ENCODE assay signal across 12 cellular contexts in genomic region chr1:93904228-93904627, GRCh38. TPM values are rescaled to one million over a fixed set of nuclear protein-coding genes. Genes with fewer than 3 reads are reported as not detected.
A peak's percentile ranks its signal among the peaks of the same experiment; 100 is the strongest.
DNase-seq lines count a peak whose midpoint lies in the region; ATAC-seq and TF ChIP-seq lines count a peak whose summit lies in the region.
"Had no signal": no experiment of that assay in that cellular context is flagged by ENCODE, and none has a peak within 500 bp of the region (broad histone marks: within the 10 kb centered on the region; RNA-seq: fewer than 3 reads in every experiment).

No MANE protein-coding gene starts in this region.

- H3K4me1 Mint-ChIP-seq in activated CD4-positive, alpha-beta T cell treated with anti-CD3 and anti-CD28 coated beads, Interleukin-2, amount 10 ng/mL, durations not matched to agents 7 days and 5 days: peaks cover 43% of the 10 kb centered on the region
- peaks cover 14% of the 10 kb centered on the region for H3K4me1 Mint-ChIP-seq in stimulated activated memory B cell treated with anti-CD40 and anti-IgM and Interleukin-4, amounts not matched to agents 10 μg/mL and 1 μg/mL and 100 μg/mL, for 72 hours

- no peaks in the 10 kb centered on the region for H3K9me3 Mint-ChIP-seq in activated CD4-positive, alpha-beta T cell treated with anti-CD3 and anti-CD28 coated beads, Interleukin-2, amount 10 ng/mL, durations not matched to agents 7 days and 5 days
- H3K9me3 Mint-ChIP-seq in stimulated activated memory B cell treated with anti-CD40 and anti-IgM and Interleukin-4, amounts not matched to agents 10 μg/mL and 1 μg/mL and 100 μg/mL, for 72 hours: no peaks in the 10 kb centered on the region

- H3K27ac Mint-ChIP-seq in activated CD4-positive, alpha-beta T cell treated with anti-CD3 and anti-CD28 coated beads, Interleukin-2, amount 10 ng/mL, durations not matched to agents 7 days and 5 days: peak overlapping the region; percentile 63
- no peak overlapping the region for H3K27ac Mint-ChIP-seq in stimulated activated memory B cell treated with anti-CD40 and anti-IgM and Interleukin-4, amounts not matched to agents 10 μg/mL and 1 μg/mL and 100 μg/mL, for 72 hours

- no peaks in the 10 kb centered on the region for H3K27me3 Mint-ChIP-seq in activated CD4-positive, alpha-beta T cell treated with anti-CD3 and anti-CD28 coated beads, Interleukin-2, amount 10 ng/mL, durations not matched to agents 7 days and 5 days
- H3K27me3 Mint-ChIP-seq in stimulated activated memory B cell treated with anti-CD40 and anti-IgM and Interleukin-4, amounts not matched to agents 10 μg/mL and 1 μg/mL and 100 μg/mL, for 72 hours: no peaks in the 10 kb centered on the region

- TF ChIP-seq CTCF in choroid plexus epithelial cell (conservative IDR thresholded peaks at IDR 0.05; ENCODE audit: low read depth, low read length): no peak

- peak overlapping the region; percentile 4 for H3K4me3 Mint-ChIP-seq in activated CD4-positive, alpha-beta T cell treated with anti-CD3 and anti-CD28 coated beads, Interleukin-2, amount 10 ng/mL, durations not matched to agents 7 days and 5 days
- peak overlapping the region; percentile 15 for H3K4me3 Mint-ChIP-seq in stimulated activated memory B cell treated with anti-CD40 and anti-IgM and Interleukin-4, amounts not matched to agents 10 μg/mL and 1 μg/mL and 100 μg/mL, for 72 hours

- no peak for DNase-seq in activated CD4-positive, alpha-beta T cell treated with anti-CD3 and anti-CD28 coated beads, Interleukin-2, amount 10 ng/mL, durations not matched to agents 7 days and 5 days
- no peak for DNase-seq in activated CD4-positive, alpha-beta T cell treated with anti-CD3 and anti-CD28 coated beads for 48 hours
- DNase-seq in NOMO-1 treated with DMSO at 0.1 percent for 48 hours (lab: John Stamatoyannopoulos, UW; ENCODE audit: unreplicated experiment) (peak; percentile 82), choroid plexus epithelial cell (ENCODE audit: low read depth) (peak; percentile 34), NCI-H1092 (lab: John Stamatoyannopoulos, UW) (no peak), GDM1 (lab: John Stamatoyannopoulos, UW) (no peak), NCI-H2107 (lab: John Stamatoyannopoulos, UW) (no peak)
- DNase-seq: foreskin keratinocyte; stimulated activated CD4-positive, alpha-beta T cell treated with anti-CD3 and anti-CD28 coated beads, Interleukin-4, amount 100 ng/mL, for 24 hours; tibial artery had no signal

- ATAC-seq in stimulated activated memory B cell treated with anti-CD40 and anti-IgM and Interleukin-4, amounts not matched to agents 10 μg/mL and 1 μg/mL and 100 μg/mL, for 72 hours: no peak
- ATAC-seq: foreskin keratinocyte had no signal

- CTCF ChIA-PET in activated CD4-positive, alpha-beta T cell treated with anti-CD3 and anti-CD28 coated beads, Interleukin-2, amount 10 ng/mL, durations not matched to agents 7 days and 5 days (lab: Charles Lee): no interaction called here

- peaks cover 27% of the 10 kb centered on the region for H3K36me3 Mint-ChIP-seq in activated CD4-positive, alpha-beta T cell treated with anti-CD3 and anti-CD28 coated beads, Interleukin-2, amount 10 ng/mL, durations not matched to agents 7 days and 5 days (ENCODE audit: low read depth)
- H3K36me3 Mint-ChIP-seq in stimulated activated memory B cell treated with anti-CD40 and anti-IgM and Interleukin-4, amounts not matched to agents 10 μg/mL and 1 μg/mL and 100 μg/mL, for 72 hours: peaks cover 13% of the 10 kb centered on the region

- POLR2A ChIA-PET in activated CD4-positive, alpha-beta T cell treated with anti-CD3 and anti-CD28 coated beads, Interleukin-2, amount 10 ng/mL, durations not matched to agents 7 days and 5 days (lab: Charles Lee): interaction anchor here (0.7 kb wide), 1 partner anchor 116 kb away, joined by 4 read pairs; no protein-coding TSS in a partner anchor

- no peak overlapping the region for H3K4me3 ChIP-seq in choroid plexus epithelial cell (ENCODE audit: low read depth, low read length)
- H3K4me3 ChIP-seq: breast epithelium, tibial artery had no signal

RNA-seq across cellular contexts. Expression of gene GCLM, which starts 5.0 kb away (rescaled TPM):
- total RNA-seq in activated CD4-positive, alpha-beta T cell treated with anti-CD3 and anti-CD28 coated beads, Interleukin-2, amount 10 ng/mL, durations not matched to agents 7 days and 5 days: 10 to 100 TPM; 17.3 to 17.8 TPM

RNA-seq across cellular contexts. Expression of gene DNTTIP2, which starts 25.2 kb away (rescaled TPM):
- total RNA-seq in activated CD4-positive, alpha-beta T cell treated with anti-CD3 and anti-CD28 coated beads, Interleukin-2, amount 10 ng/mL, durations not matched to agents 7 days and 5 days: 10 to 100 TPM; 56.4 to 57.4 TPM

Comparison
In these comparisons a context has a peak if more than half of its experiments do, and no peak if none do; other contexts are left out.
1. DNase-seq: peak in NOMO-1 treated with DMSO at 0.1 percent for 48 hours (single experiment) and choroid plexus epithelial cell (single experiment); none in activated CD4-positive, alpha-beta T cell treated with anti-CD3 and anti-CD28 coated beads, Interleukin-2, amount 10 ng/mL, durations not matched to agents 7 days and 5 days (single experiment), activated CD4-positive, alpha-beta T cell treated with anti-CD3 and anti-CD28 coated beads for 48 hours (single experiment), NCI-H1092 (single experiment), GDM1 (single experiment) and NCI-H2107 (single experiment).